ENCODE assay signal across 1 cellular context in the genomic region with DNA sequence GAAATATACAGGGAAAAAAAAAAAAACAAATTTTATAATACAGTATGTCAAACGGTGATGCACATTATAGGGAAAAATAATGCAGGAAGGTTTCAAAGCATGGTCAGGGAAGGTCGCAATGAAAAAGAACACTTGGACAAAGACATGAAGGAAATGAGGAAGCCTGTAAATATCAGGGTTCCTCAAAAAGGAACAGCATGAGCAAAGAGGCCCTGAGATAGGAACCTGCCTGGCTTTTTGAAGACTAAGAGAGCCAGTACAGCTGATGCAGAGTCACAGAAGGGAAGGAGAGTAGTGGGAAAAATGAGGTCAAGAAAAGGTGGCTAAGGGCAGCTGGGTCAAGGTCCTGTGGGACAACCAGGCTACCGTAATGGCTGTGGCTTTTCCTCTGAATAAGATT.
TF ChIP-seq lines count a peak whose summit lies in the region.

No MANE protein-coding gene starts in this region.

TF ChIP-seq in HepG2, 621 proteins besides CTCF, POLR2A, EP300 and RAD21 (continued from another document):
- TF ChIP-seq HBP1 (CRISPR knock-in tag; IDR thresholded peaks at IDR 0.05; ENCODE audit: low read depth) (no peak), HNRNPLL (IDR thresholded peaks at IDR 0.05; ENCODE audit: low read depth, low read length, poor library complexity, severe bottlenecking) (no peak), ZBTB37 (CRISPR knock-in tag; IDR thresholded peaks at IDR 0.05) (no peak), ZNF639 (CRISPR knock-in tag; conservative IDR thresholded peaks at IDR 0.05) (no peak), ZNF792 (CRISPR knock-in tag; IDR thresholded peaks at IDR 0.05) (no peak)
